8 cellular contexts compared by ENCODE assay signal in genomic region chr16:3131755-3132377, GRCh38. TPM values are rescaled to one million over a fixed set of nuclear protein-coding genes. Genes with fewer than 3 reads are reported as not detected.
DNase-seq lines count a peak whose midpoint lies in the region; ATAC-seq and TF ChIP-seq lines count a peak whose summit lies in the region.

No MANE protein-coding gene starts in this region.

- H3K9me3 ChIP-seq in Peyer's patch = no peaks in the 10 kb centered on the region

- peak overlapping the region; percentile 20 for H3K4me3 Mint-ChIP-seq in activated naive CD8-positive, alpha-beta T cell

- H3K4me1 ChIP-seq in Peyer's patch = peaks cover 0 to 37% (median 7%) of the 10 kb centered on the region in 4 donors

- peak overlapping the region; percentile 41 for H3K27ac Mint-ChIP-seq in activated naive CD8-positive, alpha-beta T cell

- H3K27me3 ChIP-seq in Peyer's patch = no peaks in the 10 kb centered on the region

- H3K27ac ChIP-seq in Peyer's patch = no peak overlapping the region

- DNase-seq in A172 (ENCODE audit: low spot score) = peak; percentile 67
- no peak for DNase-seq in GM12864 (ENCODE audit: low read depth)
- DNase-seq in Peyer's patch = peak; percentile 31 to 72 (median 71)
- peak; percentile 78 for DNase-seq in left kidney (ENCODE audit: low read depth, low spot score)
- no peak for DNase-seq in COLO829 (ENCODE audit: low spot score)
- DNase-seq in anterior cingulate cortex (lab: John Stamatoyannopoulos, UW) = no peak

- no peak for ATAC-seq in GM19452 (IDR thresholded peaks at IDR 0.05; ENCODE audit: unreplicated experiment)

- H3K36me3 ChIP-seq in Peyer's patch = peaks cover 0 to 8% (median 0%) of the 10 kb centered on the region in 3 donors

- TF ChIP-seq POLR2A in Peyer's patch (IDR thresholded peaks at IDR 0.05) = no peak

- H3K9me3 Mint-ChIP-seq in activated naive CD8-positive, alpha-beta T cell (ENCODE audit: low read depth) = no peaks in the 10 kb centered on the region

- H3K4me1 Mint-ChIP-seq in activated naive CD8-positive, alpha-beta T cell (ENCODE audit: low read depth) = peaks cover 45% of the 10 kb centered on the region

- TF ChIP-seq CTCF in GM12864 (IDR thresholded peaks at IDR 0.05; ENCODE audit: low read depth, low read length, missing control alignments) = peak; percentile 74
- peak; percentile 25 to 70 (median 56) for TF ChIP-seq CTCF in Peyer's patch (IDR thresholded peaks at IDR 0.05)

- H3K36me3 Mint-ChIP-seq in activated naive CD8-positive, alpha-beta T cell = peaks cover 2% of the 10 kb centered on the region

- H3K27me3 Mint-ChIP-seq in activated naive CD8-positive, alpha-beta T cell = no peaks in the 10 kb centered on the region

- H3K4me3 ChIP-seq in GM12864 (ENCODE audit: low read depth, low read length) = no peak overlapping the region
- H3K4me3 ChIP-seq in Peyer's patch = no peak overlapping the region

RNA-seq across cellular contexts. Expression of gene ZNF213, which starts 3.0 kb away (rescaled TPM):
- total RNA-seq in A172 (2014; rRNA removed; shearing (Covaris generic)) = 2.1 and 4.6 TPM in 2 replicates
- total RNA-seq in Peyer's patch = 10 to 100 TPM; 14.9 to 40.6 (median 18.4) TPM

RNA-seq across cellular contexts. Expression of gene ZNF205, which starts 19.5 kb away (rescaled TPM):
- total RNA-seq in A172 (2014; rRNA removed; shearing (Covaris generic)) = 21.0 and 22.4 TPM in 2 replicates
- total RNA-seq in Peyer's patch = 10 to 100 TPM in 3 of 4 donors, 1 to 10 TPM in 1; 5.0 to 24.6 (median 16.2) TPM

RNA-seq across cellular contexts. Expression of gene ZSCAN10, which starts 32.8 kb away (rescaled TPM):
- total RNA-seq in A172 (2014; rRNA removed; shearing (Covaris generic)) = not detected in 2 replicates
- total RNA-seq in Peyer's patch = not detected

RNA-seq across cellular contexts. Expression of gene OR1F1, which starts 56.1 kb away (rescaled TPM):
- not detected in 2 replicates for total RNA-seq in A172 (2014; rRNA removed; shearing (Covaris generic))
- not detected for total RNA-seq in Peyer's patch

Comparison
In these comparisons a context has a peak if more than half of its experiments do, and no peak if none do; other contexts are left out.
1. DNase-seq: peak in A172 (single experiment), Peyer's patch (3 of 3) and left kidney (single experiment); none in GM12864 (single experiment), COLO829 (single experiment) and anterior cingulate cortex (0 of 58).